ENCODE assay signal across 19 cellular contexts in the genomic region with DNA sequence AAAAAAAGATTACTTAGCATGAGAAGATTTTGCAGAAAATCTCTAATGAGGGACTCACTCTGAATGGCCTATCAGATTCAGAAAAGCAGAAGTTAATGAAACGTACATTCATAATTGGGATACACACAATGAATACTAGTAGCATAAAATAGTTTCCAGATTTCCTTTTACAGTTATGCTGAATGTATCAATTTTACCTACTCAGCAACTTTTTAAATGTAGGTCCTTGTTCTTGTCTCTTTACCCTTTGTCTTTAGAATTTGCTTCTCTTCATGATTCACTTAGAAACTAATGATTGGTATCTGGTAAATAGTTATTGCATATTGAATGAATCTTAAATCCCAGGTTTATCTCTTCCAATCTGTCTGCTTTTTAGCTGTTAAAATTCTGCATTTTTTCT.
DNase-seq lines count a peak whose midpoint lies in the region; ATAC-seq, FAIRE-seq and TF ChIP-seq lines count a peak whose summit lies in the region.
"Had no signal": no experiment of that assay in that cellular context is flagged by ENCODE, and none has a peak within 500 bp of the region (broad histone marks: within the 10 kb centered on the region; RNA-seq: fewer than 3 reads in every experiment).

No MANE protein-coding gene starts in this region.

- no peaks in the 10 kb centered on the region for H3K36me3 ChIP-seq in K562 (ENCODE audit: control insufficient read depth, insufficient read depth, low read length)
- H3K36me3 ChIP-seq: BLaER1, HAP-1 had no signal

- 11% methylated on average over 1 of the region's 1 CpG for WGBS in A549 (ENCODE audit: missing lambda C conversion rate)
- 22% methylated on average over 1 of the region's 1 CpG for WGBS in K562 (ENCODE audit: insufficient coverage, low coverage, missing lambda C conversion rate)

- no peaks in the 10 kb centered on the region for H3K9me1 ChIP-seq in K562 (ENCODE audit: control insufficient read depth, insufficient read depth, low read length)

- H3K27ac ChIP-seq in A549: no peak overlapping the region
- no peak overlapping the region for H3K27ac ChIP-seq in K562 (ENCODE audit: extremely low read depth, low read depth, low read length)
- H3K27ac ChIP-seq: BLaER1, C4-2B had no signal

- intact Hi-C loops in K562 (cut with micrococcal nuclease): no loop called here

- DNase-seq in A549 (ENCODE audit: low read depth in 1 of 2, low spot score in 1 of 2): no peak
- DNase-seq in D721Med (ENCODE audit: insufficient read length, low spot score): no peak
- no peak for DNase-seq in K562 (ENCODE audit: extremely low read depth in 1 of 4, low spot score in 3 of 4)
- no peak for DNase-seq in NCI-H510A (lab: John Stamatoyannopoulos, UW)
- no peak for DNase-seq in amygdala (lab: John Stamatoyannopoulos, UW)
- DNase-seq: CD4-positive, alpha-beta T cell; CD8-positive, alpha-beta memory T cell; DMS53; DMS79 treated with DMSO at 0.1 percent for 48 hours; GF-D8; HFFc6 had no signal

- no peaks in the 10 kb centered on the region for H3K79me2 ChIP-seq in K562 (ENCODE audit: control insufficient read depth, insufficient read depth, low read length)

- TF ChIP-seq EP300 in A549 (IDR thresholded peaks at IDR 0.05) (no peak), K562 (IDR thresholded peaks at IDR 0.05; ENCODE audit: low read length) (no peak)

- no peaks in the 10 kb centered on the region for H3K9me3 ChIP-seq in A549
- no peaks in the 10 kb centered on the region for H3K9me3 ChIP-seq in K562 (replicated peaks; ENCODE audit: control insufficient read depth, insufficient read depth, low read depth, low read length)
- H3K9me3 ChIP-seq: BLaER1, HAP-1 had no signal

- POLR2A ChIA-PET in A549 (lab: Yijun Ruan, JAX): no interaction called here
- POLR2A ChIA-PET in K562 (lab: Yijun Ruan, JAX): no interaction called here

- no peak overlapping the region for H3K4me3 ChIP-seq in A549
- no peak overlapping the region for H3K4me3 ChIP-seq in K562
- H3K4me3 ChIP-seq: BLaER1, GM23338, HAP-1 had no signal

- H4K20me1 ChIP-seq in K562 (replicated peaks; ENCODE audit: control insufficient read depth, insufficient read depth, low read length): no peaks in the 10 kb centered on the region
- H4K20me1 ChIP-seq: BLaER1 had no signal

- H3K9ac ChIP-seq in K562 (ENCODE audit: insufficient read depth in 1 of 2, low read depth in 2 of 2, low read length in 2 of 2): no peak overlapping the region
- H3K9ac ChIP-seq: BLaER1 had no signal

- TF ChIP-seq CTCF in A549 (IDR thresholded peaks at IDR 0.05) (no peak), D721Med (IDR thresholded peaks at IDR 0.05; ENCODE audit: insufficient read depth, missing control alignments) (no peak), K562 (IDR thresholded peaks at IDR 0.05 in 2 of 3, conservative IDR thresholded peaks at IDR 0.05 in 1 of 3; ENCODE audit: insufficient read depth in 2 of 3, low read depth in 1 of 3, low read length in 3 of 3) (no peak)

- H3K4me2 ChIP-seq in A549: no peak overlapping the region
- no peak overlapping the region for H3K4me2 ChIP-seq in K562 (ENCODE audit: insufficient read depth, low read length)
- H3K4me2 ChIP-seq: BLaER1, GM23338 had no signal

- CTCF ChIA-PET in A549 (lab: Yijun Ruan, JAX): no interaction called here
- CTCF ChIA-PET in K562 (lab: Yijun Ruan, JAX; ENCODE audit: low intra/inter-chr PET ratio): no interaction called here

- ATAC-seq in A549 (no peak), K562 (no peak), HG03442 (IDR thresholded peaks at IDR 0.05; ENCODE audit: unreplicated experiment) (no peak)
- ATAC-seq: GM23338 had no signal

- H2AFZ ChIP-seq in K562 (ENCODE audit: low read depth, low read length): no peak overlapping the region
- H2AFZ ChIP-seq: GM23338 had no signal

- TF ChIP-seq RAD21 in A549 (conservative IDR thresholded peaks at IDR 0.05 in 1 of 2, IDR thresholded peaks at IDR 0.05 in 1 of 2) (no peak), K562 (CRISPR knock-in tag; conservative IDR thresholded peaks at IDR 0.05 in 1 of 2, IDR thresholded peaks at IDR 0.05 in 1 of 2) (no peak)

- no peak for TF ChIP-seq POLR2A in A549 (IDR thresholded peaks at IDR 0.05; ENCODE audit: low read length)
- TF ChIP-seq POLR2A in K562 (conservative IDR thresholded peaks at IDR 0.05): no peak

- FAIRE-seq in A549 (lab: Jason Lieb, UNC): no peak
- peak; percentile 84 for FAIRE-seq in D721Med (lab: Jason Lieb, UNC)
- FAIRE-seq in K562 (lab: Jason Lieb, UNC): no peak
- FAIRE-seq: GM12891, GM18507, H54 had no signal

- H3K27me3 ChIP-seq in K562 (ENCODE audit: control insufficient read depth in 2 of 2, insufficient read depth in 2 of 2, low read length in 2 of 2): no peaks in the 10 kb centered on the region
- H3K27me3 ChIP-seq: BLaER1 had no signal

- H3K4me1 ChIP-seq in A549 (no peaks in the 10 kb centered on the region), K562 (replicated peaks in 1 of 2; ENCODE audit: control insufficient read depth in 2 of 2, insufficient read depth in 2 of 2, low read length in 2 of 2) (no peaks in the 10 kb centered on the region)
- H3K4me1 ChIP-seq: BLaER1, HAP-1 had no signal

- in situ Hi-C loops in K562 (cut with MboI): no loop called here

- no TSS peak for BruUV-seq in K562 (replicated peaks; lab: Mats Ljungman, UMichigan)

TF ChIP-seq in A549, 52 proteins besides CTCF, POLR2A, EP300 and RAD21:
- no peak for TF ChIP-seq BCL3 (IDR thresholded peaks at IDR 0.05)
- no peak for TF ChIP-seq HOXB5 (CRISPR knock-in tag; IDR thresholded peaks at IDR 0.05)
- TF ChIP-seq, protein P1, sequence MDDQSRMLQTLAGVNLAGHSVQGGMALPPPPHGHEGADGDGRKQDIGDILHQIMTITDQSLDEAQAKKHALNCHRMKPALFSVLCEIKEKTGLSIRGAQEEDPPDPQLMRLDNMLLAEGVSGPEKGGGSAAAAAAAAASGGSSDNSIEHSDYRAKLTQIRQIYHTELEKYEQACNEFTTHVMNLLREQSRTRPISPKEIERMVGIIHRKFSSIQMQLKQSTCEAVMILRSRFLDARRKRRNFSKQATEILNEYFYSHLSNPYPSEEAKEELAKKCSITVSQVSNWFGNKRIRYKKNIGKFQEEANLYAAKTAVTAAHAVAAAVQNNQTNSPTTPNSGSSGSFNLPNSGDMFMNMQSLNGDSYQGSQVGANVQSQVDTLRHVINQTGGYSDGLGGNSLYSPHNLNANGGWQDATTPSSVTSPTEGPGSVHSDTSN (IDR thresholded peaks at IDR 0.05): no peak
- TF ChIP-seq MAFK (IDR thresholded peaks at IDR 0.05; ENCODE audit: partially characterized antibody): peak; percentile 66
- TF ChIP-seq KDM1A (IDR thresholded peaks at IDR 0.05; ENCODE audit: low read depth): no peak
- TF ChIP-seq FOSL2 (IDR thresholded peaks at IDR 0.05): no peak
- TF ChIP-seq FOSL2 (CRISPR knock-in tag; IDR thresholded peaks at IDR 0.05): no peak

TF ChIP-seq in K562, 482 proteins besides CTCF, POLR2A, EP300 and RAD21 (continues in another document):
- TF ChIP-seq ZNF140 (CRISPR knock-in tag; IDR thresholded peaks at IDR 0.05) (no peak), MAFK (IDR thresholded peaks at IDR 0.05; ENCODE audit: low read length) (peak; percentile 77), IRF2 (CRISPR knock-in tag; IDR thresholded peaks at IDR 0.05) (no peak), TBL1XR1 (IDR thresholded peaks at IDR 0.05; ENCODE audit: low read length in 2 of 2) (no peak), GTF3C2 (IDR thresholded peaks at IDR 0.05; ENCODE audit: borderline replicate concordance, extremely low read depth, insufficient read length) (no peak), CBX2 (IDR thresholded peaks at IDR 0.05; ENCODE audit: insufficient read depth, low read length, poor library complexity, severe bottlenecking) (no peak), HNRNPL (IDR thresholded peaks at IDR 0.05; ENCODE audit: low read depth, low read length) (no peak), TAF1 (IDR thresholded peaks at IDR 0.05; ENCODE audit: control insufficient read depth, extremely low read depth, insufficient read depth, low read length, severe bottlenecking) (no peak), RFX5 (IDR thresholded peaks at IDR 0.05; ENCODE audit: low read depth, low read length) (no peak), TFAM (CRISPR knock-in tag; conservative IDR thresholded peaks at IDR 0.05) (no peak), CC2D1A (IDR thresholded peaks at IDR 0.05) (no peak), BRD4 (IDR thresholded peaks at IDR 0.05) (no peak), MAFF (IDR thresholded peaks at IDR 0.05; ENCODE audit: low read length) (peak; percentile 68)
- TF ChIP-seq, protein P2, sequence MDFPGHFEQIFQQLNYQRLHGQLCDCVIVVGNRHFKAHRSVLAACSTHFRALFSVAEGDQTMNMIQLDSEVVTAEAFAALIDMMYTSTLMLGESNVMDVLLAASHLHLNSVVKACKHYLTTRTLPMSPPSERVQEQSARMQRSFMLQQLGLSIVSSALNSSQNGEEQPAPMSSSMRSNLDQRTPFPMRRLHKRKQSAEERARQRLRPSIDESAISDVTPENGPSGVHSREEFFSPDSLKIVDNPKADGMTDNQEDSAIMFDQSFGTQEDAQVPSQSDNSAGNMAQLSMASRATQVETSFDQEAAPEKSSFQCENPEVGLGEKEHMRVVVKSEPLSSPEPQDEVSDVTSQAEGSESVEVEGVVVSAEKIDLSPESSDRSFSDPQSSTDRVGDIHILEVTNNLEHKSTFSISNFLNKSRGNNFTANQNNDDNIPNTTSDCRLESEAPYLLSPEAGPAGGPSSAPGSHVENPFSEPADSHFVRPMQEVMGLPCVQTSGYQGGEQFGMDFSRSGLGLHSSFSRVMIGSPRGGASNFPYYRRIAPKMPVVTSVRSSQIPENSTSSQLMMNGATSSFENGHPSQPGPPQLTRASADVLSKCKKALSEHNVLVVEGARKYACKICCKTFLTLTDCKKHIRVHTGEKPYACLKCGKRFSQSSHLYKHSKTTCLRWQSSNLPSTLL (IDR thresholded peaks at IDR 0.05): no peak

Comparison
In these comparisons a context has a peak if more than half of its experiments do, and no peak if none do; other contexts are left out.
1. Of the 35 proteins assayed by ChIP-seq in both K562 and A549: peak only in K562: none; only in A549: none; in both: MAFK; in neither: 34.